In the genomic region with DNA sequence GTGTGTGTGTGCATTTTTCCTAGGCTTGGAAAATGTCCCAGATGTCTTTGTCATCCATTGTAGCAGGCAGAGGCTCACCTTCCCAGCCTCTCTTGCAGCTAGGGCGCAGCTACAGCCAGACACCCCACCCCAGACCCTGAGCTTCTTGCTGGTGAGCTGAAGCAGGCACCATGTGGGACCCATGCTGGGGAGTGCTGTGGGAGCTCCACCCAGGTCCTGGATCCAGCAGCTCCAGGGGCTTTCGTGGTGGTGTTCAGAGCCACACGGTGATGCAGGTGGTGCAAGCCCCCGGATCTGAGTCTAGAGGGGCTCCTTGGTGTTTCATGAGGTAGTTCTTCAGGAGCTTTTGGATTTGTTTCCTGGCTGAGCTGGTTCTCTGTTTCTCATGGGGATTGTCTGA, we compare ENCODE assay signal across 35 cellular contexts.
"Had no signal": no experiment of that assay in that cellular context is flagged by ENCODE, and none has a peak within 500 bp of the region (broad histone marks: within the 10 kb centered on the region; RNA-seq: fewer than 3 reads in every experiment).

No MANE protein-coding gene starts in this region.

- H3K9me3 ChIP-seq: MG63 had no signal

- H3K4me2 ChIP-seq: KMS-11 had no signal

- H3K4me3 ChIP-seq: MG63 had no signal

- DNase-seq: Karpas-422, Kasumi-1, KG1, MG63, MM.1S, MV-4-11, NCI-H1048, NCI-H1092, NCI-H1092 treated with DMSO at 0.1 percent for 48 hours, NCI-H1105, NCI-H1105 treated with DMSO at 0.1 percent for 48 hours, NCI-H1417, NCI-H1417 treated with DMSO at 0.1 percent for 48 hours, NCI-H1436, NCI-H1436 treated with DMSO at 0.1 percent for 48 hours, NCI-H146, NCI-H1694, NCI-H1694 treated with DMSO at 0.1 percent for 48 hours, NCI-H187, NCI-H187 treated with DMSO at 0.1 percent for 48 hours, NCI-H1930, NCI-H2029, NCI-H2029 treated with DMSO at 0.1 percent for 48 hours, NCI-H2081, NCI-H2081 treated with DMSO at 0.1 percent for 48 hours, NCI-H2107, NCI-H2171, NCI-H2171 treated with DMSO at 0.1 percent for 48 hours, NCI-H2227 treated with DMSO at 0.1 percent for 48 hours, NCI-H226, NCI-H345, NCI-H446, NCI-H446 treated with DMSO at 0.1 percent for 48 hours, NCI-H510A had no signal

- H3K36me3 ChIP-seq: MG63 had no signal

- H3K27ac ChIP-seq: KMS-11 had no signal

- H3K9ac ChIP-seq: KMS-11 had no signal
